Comparison of ENCODE assay signal across 23 cellular contexts in genomic region chr18:22063077-22063476, GRCh38.
"Had no signal": no experiment of that assay in that cellular context is flagged by ENCODE, and none has a peak within 500 bp of the region (broad histone marks: within the 10 kb centered on the region; RNA-seq: fewer than 3 reads in every experiment).

No MANE protein-coding gene starts in this region.

- H3K4me3 Mint-ChIP-seq: activated CD4-positive, alpha-beta memory T cell treated with anti-CD3 and anti-CD28 coated beads, Interleukin-2, amount 10 ng/mL, durations not matched to agents 7 days and 5 days; activated CD4-positive, alpha-beta T cell treated with anti-CD3 and anti-CD28 coated beads, Interleukin-2, amount 10 ng/mL, durations not matched to agents 7 days and 5 days; activated T-cell treated with anti-CD3 and anti-CD28 coated beads, Interleukin-2, amount 50 U/mL, for 24 hours; central memory CD8-positive, alpha-beta T cell; dendritic cell treated with granulocyte-macrophage colony-stimulating factor and Interleukin-4, amounts not matched to agents 40 ng/mL and 50 ng/mL, for 4 days; natural killer cell; T-helper 17 cell had no signal

- ATAC-seq: natural killer cell; right cardiac atrium; stimulated activated naive CD8-positive, alpha-beta T cell treated with anti-CD3 and anti-CD28 coated beads, Interleukin-15, Interleukin-2, amounts not matched to agents 100 U/mL and 50 U/mL, for 24 hours; T-helper 17 cell had no signal

- H3K27ac ChIP-seq: breast epithelium, epithelial cell of prostate, esophagus squamous epithelium, left ventricle myocardium inferior, spleen, testis, transverse colon had no signal

- DNase-seq: activated CD4-positive, alpha-beta memory T cell treated with anti-CD3 and anti-CD28 coated beads, Interleukin-2, amount 10 ng/mL, durations not matched to agents 7 days and 5 days; activated CD4-positive, alpha-beta T cell treated with anti-CD3 and anti-CD28 coated beads, Interleukin-2, amount 10 ng/mL, durations not matched to agents 7 days and 5 days; activated CD4-positive, CD25-positive, alpha-beta regulatory T cell treated with anti-CD3 and anti-CD28 coated beads, Interleukin-2, amount 50 U/mL, for 72 hours; activated CD8-positive, alpha-beta memory T cell treated with anti-CD3 and anti-CD28 coated beads, Interleukin-2, amount 50 U/mL, for 48 hours; activated gamma-delta T cell; activated naive CD4-positive, alpha-beta T cell treated with anti-CD3 and anti-CD28 coated beads, Interleukin-2, amount 50 U/mL, for 16 hours; activated T-cell treated with anti-CD3 and anti-CD28 coated beads, Interleukin-2, amount 50 U/mL, for 24 hours; esophagus squamous epithelium; left ventricle myocardium inferior; midbrain; natural killer cell; right cardiac atrium; spleen; stimulated activated naive CD8-positive, alpha-beta T cell treated with anti-CD3 and anti-CD28 coated beads, Interleukin-15, Interleukin-2, amounts not matched to agents 100 U/mL and 50 U/mL, for 24 hours; T-helper 17 cell; T1000; testis; transverse colon had no signal

- H3K27me3 ChIP-seq: breast epithelium, esophagus squamous epithelium, spleen, testis, transverse colon had no signal

- H3K27ac Mint-ChIP-seq: activated CD4-positive, alpha-beta memory T cell treated with anti-CD3 and anti-CD28 coated beads, Interleukin-2, amount 10 ng/mL, durations not matched to agents 7 days and 5 days; activated CD4-positive, alpha-beta T cell treated with anti-CD3 and anti-CD28 coated beads, Interleukin-2, amount 10 ng/mL, durations not matched to agents 7 days and 5 days; activated T-cell treated with anti-CD3 and anti-CD28 coated beads, Interleukin-2, amount 50 U/mL, for 24 hours; dendritic cell treated with granulocyte-macrophage colony-stimulating factor and Interleukin-4, amounts not matched to agents 40 ng/mL and 50 ng/mL, for 4 days; natural killer cell; T-helper 17 cell had no signal

- H3K4me1 ChIP-seq: breast epithelium, esophagus squamous epithelium, left ventricle myocardium inferior, spleen had no signal

- H3K4me3 ChIP-seq: breast epithelium, esophagus squamous epithelium, left ventricle myocardium inferior, lung, spleen, testis, transverse colon had no signal

- H3K4me1 Mint-ChIP-seq: activated CD4-positive, alpha-beta memory T cell treated with anti-CD3 and anti-CD28 coated beads, Interleukin-2, amount 10 ng/mL, durations not matched to agents 7 days and 5 days; activated CD4-positive, alpha-beta T cell treated with anti-CD3 and anti-CD28 coated beads, Interleukin-2, amount 10 ng/mL, durations not matched to agents 7 days and 5 days; central memory CD8-positive, alpha-beta T cell; natural killer cell; T-helper 17 cell had no signal

- H3K36me3 ChIP-seq: breast epithelium, esophagus squamous epithelium, left ventricle myocardium inferior, spleen, transverse colon had no signal

- H3K9me3 ChIP-seq: breast epithelium, esophagus squamous epithelium, left ventricle myocardium inferior, spleen, testis, transverse colon had no signal

- H3K9me3 Mint-ChIP-seq: activated T-cell treated with anti-CD3 and anti-CD28 coated beads, Interleukin-2, amount 50 U/mL, for 24 hours; central memory CD8-positive, alpha-beta T cell; natural killer cell had no signal

- H3K36me3 Mint-ChIP-seq: natural killer cell had no signal

- H3K27me3 Mint-ChIP-seq: activated CD4-positive, alpha-beta memory T cell treated with anti-CD3 and anti-CD28 coated beads, Interleukin-2, amount 10 ng/mL, durations not matched to agents 7 days and 5 days; activated CD4-positive, alpha-beta T cell treated with anti-CD3 and anti-CD28 coated beads, Interleukin-2, amount 10 ng/mL, durations not matched to agents 7 days and 5 days; activated T-cell treated with anti-CD3 and anti-CD28 coated beads, Interleukin-2, amount 50 U/mL, for 24 hours; dendritic cell treated with granulocyte-macrophage colony-stimulating factor and Interleukin-4, amounts not matched to agents 40 ng/mL and 50 ng/mL, for 4 days had no signal
